8 cellular contexts compared by ENCODE assay signal in genomic region chr10:69179743-69180524, GRCh38. TPM values are rescaled to one million over a fixed set of nuclear protein-coding genes. Genes with fewer than 3 reads are reported as not detected.
DNase-seq lines count a peak whose midpoint lies in the region; ATAC-seq and TF ChIP-seq lines count a peak whose summit lies in the region.

TSS of gene SUPV3L1 (plus strand) at chr10:69180234. CDS start at chr10:69180292, 58 bp downstream.

- no peaks in the 10 kb centered on the region for H3K9me3 ChIP-seq in esophagus muscularis mucosa
- H3K9me3 ChIP-seq in muscle layer of duodenum (ENCODE audit: control insufficient read depth in 1 of 2, low read length in 2 of 2) = no peaks in the 10 kb centered on the region

- peaks cover 17% of the 10 kb centered on the region for H3K4me1 ChIP-seq in KMS-11 (ENCODE audit: low read depth, poor library complexity, severe bottlenecking)
- H3K4me1 ChIP-seq in esophagus muscularis mucosa = peaks cover 31 to 38% (median 33%) of the 10 kb centered on the region in 4 donors
- H3K4me1 ChIP-seq in muscle layer of duodenum (ENCODE audit: control insufficient read depth in 1 of 2, insufficient read depth in 2 of 2, low read length in 2 of 2) = peaks cover 11 to 30% of the 10 kb centered on the region in 2 donors

- H3K4me3 ChIP-seq in KMS-11 (IDR thresholded peaks at IDR 0.05; ENCODE audit: insufficient read depth, low read depth, low read length) (peak within 1 kb of the TSS; percentile 19), esophagus muscularis mucosa (peak within 1 kb of the TSS; percentile 75 to 97 (median 84)), muscle layer of duodenum (ENCODE audit: low read depth in 1 of 2, low read length in 2 of 2) (peak within 1 kb of the TSS; percentile 99 to 100)

- peak; percentile 82 for ATAC-seq in GM21723 (IDR thresholded peaks at IDR 0.05; ENCODE audit: unreplicated experiment)

- intact Hi-C loops in esophagus muscularis mucosa (cut with DNase I) = loop anchor here (5.0 to 10.0 kb wide), 2 partner anchors 58 to 195 kb away; partner anchors contain the start of genes KIFBP and VPS26A

- no peak for TF ChIP-seq EP300 in esophagus muscularis mucosa (IDR thresholded peaks at IDR 0.05)

- peak within 1 kb of the TSS; percentile 51 for H2AFZ ChIP-seq in KMS-11 (ENCODE audit: low read depth)

- peak; percentile 81 for TF ChIP-seq POLR2A in esophagus muscularis mucosa (IDR thresholded peaks at IDR 0.05; ENCODE audit: low read depth)

- WGBS in esophagus muscularis mucosa = under 1% methylated on average over 40 of the region's 44 CpGs

- DNase-seq in DMS53 treated with DMSO at 0.1 percent for 48 hours (lab: John Stamatoyannopoulos, UW; ENCODE audit: unreplicated experiment) (peak; percentile 98), RKO (ENCODE audit: low spot score) (peak; percentile 99), activated T-helper 1 cell treated with Interleukin-2 at 50 U/mL for 16 hours (ENCODE audit: low read depth) (peak; percentile 69), esophagus muscularis mucosa (ENCODE audit: extremely low spot score) (peak; percentile 97)
- DNase-seq in stimulated activated CD8-positive, alpha-beta memory T cell treated with anti-CD3 and anti-CD28 coated beads, Interleukin-7, amount 100 ng/mL, for 4 hours (ENCODE audit: low read depth in 2 of 2) = peak; percentile 78 to 84

- H4K20me1 ChIP-seq in KMS-11 (ENCODE audit: insufficient read depth) = no peaks in the 10 kb centered on the region

- H3K4me2 ChIP-seq in KMS-11 = peak within 1 kb of the TSS; percentile 66

- TF ChIP-seq CTCF in KMS-11 (conservative IDR thresholded peaks at IDR 0.05; ENCODE audit: low read depth, low read length) (no peak), esophagus muscularis mucosa (IDR thresholded peaks at IDR 0.05) (peak in 1 of 3 experiments; percentile 19)

- H3K27me3 ChIP-seq in KMS-11 (ENCODE audit: insufficient read depth, low read depth) = no peaks in the 10 kb centered on the region
- H3K27me3 ChIP-seq in esophagus muscularis mucosa = no peaks in the 10 kb centered on the region
- H3K27me3 ChIP-seq in muscle layer of duodenum (ENCODE audit: low read depth, low read length) = no peaks in the 10 kb centered on the region

- H3K9ac ChIP-seq in KMS-11 = peak within 1 kb of the TSS; percentile 89

- H3K79me2 ChIP-seq in KMS-11 (ENCODE audit: insufficient read depth, low read depth) = peaks cover 46% of the 10 kb centered on the region

- H3K36me3 ChIP-seq in KMS-11 (ENCODE audit: insufficient read depth) (no peaks in the 10 kb centered on the region), esophagus muscularis mucosa (peaks cover 0 to 20% (median 7%) of the 10 kb centered on the region in 4 donors), muscle layer of duodenum (ENCODE audit: control insufficient read depth in 1 of 2, insufficient read depth in 2 of 2, low read length in 2 of 2) (peaks cover 0 to 8% of the 10 kb centered on the region in 2 donors)

- H3K27ac ChIP-seq in KMS-11 (peak within 1 kb of the TSS; percentile 77), esophagus muscularis mucosa (replicated peaks in 1 of 4) (peak within 1 kb of the TSS; percentile 82 to 92 (median 87)), muscle layer of duodenum (ENCODE audit: low read length) (peak within 1 kb of the TSS; percentile 99)

RNA-seq across cellular contexts. Expression of gene SUPV3L1, which starts in this region (rescaled TPM):
- total RNA-seq in esophagus muscularis mucosa = 10 to 100 TPM; 15.4 to 21.9 (median 20.4) TPM

Comparison
In these comparisons a context has a peak if more than half of its experiments do, and no peak if none do; other contexts are left out.
1. Peak in every context shown above with its lines: DNase-seq, ATAC-seq, H3K4me3 ChIP-seq and H3K27ac ChIP-seq.
2. H3K4me3 ChIP-seq: peak in every context shown above with its lines; median percentile 100 in muscle layer of duodenum; 84 in esophagus muscularis mucosa; 19 in KMS-11.